ENCODE assay signal across 42 cellular contexts in genomic region chr7:135215180-135215579, GRCh38. TPM values are rescaled to one million over a fixed set of nuclear protein-coding genes. Genes with fewer than 3 reads are reported as not detected.
"Had no signal": no experiment of that assay in that cellular context is flagged by ENCODE, and none has a peak within 500 bp of the region (broad histone marks: within the 10 kb centered on the region; RNA-seq: fewer than 3 reads in every experiment).

No MANE protein-coding gene starts in this region.

- H3K9me3 ChIP-seq: adrenal gland, body of pancreas, esophagus squamous epithelium, gastroesophageal sphincter had no signal

- H3K27me3 Mint-ChIP-seq: activated B cell treated with CpG ODN at 0.5 μM for 24 hours; activated naive CD8-positive, alpha-beta T cell treated with anti-CD3 and anti-CD28 coated beads for 36 hours had no signal

- H3K27me3 ChIP-seq: adrenal gland, body of pancreas, esophagus squamous epithelium had no signal

- H3K36me3 ChIP-seq: adrenal gland, esophagus squamous epithelium, gastroesophageal sphincter, WERI-Rb-1 had no signal

- ATAC-seq: activated CD4-positive, CD25-positive, alpha-beta regulatory T cell treated with anti-CD3 and anti-CD28 coated beads, Interleukin-2, amount 50 U/mL, for 24 hours; activated CD8-positive, alpha-beta memory T cell treated with anti-CD3 and anti-CD28 coated beads, Interleukin-2, amount 10 ng/mL, durations not matched to agents 7 days and 5 days; activated CD8-positive, alpha-beta T cell treated with anti-CD3 and anti-CD28 coated beads, Interleukin-2, amount 10 ng/mL, durations not matched to agents 7 days and 5 days; activated naive CD8-positive, alpha-beta T cell treated with anti-CD3 and anti-CD28 coated beads, Interleukin-2, amount 50 U/mL, for 24 hours; body of pancreas; gastroesophageal sphincter; T-helper 17 cell had no signal

- H3K4me3 ChIP-seq: adrenal gland, body of pancreas, esophagus squamous epithelium, gastroesophageal sphincter had no signal

- H3K27ac ChIP-seq: adrenal gland, epithelial cell of prostate, esophagus squamous epithelium, gastroesophageal sphincter, WERI-Rb-1 had no signal

- H3K9me3 Mint-ChIP-seq: activated B cell treated with CpG ODN at 0.5 μM for 24 hours; activated CD4-positive, alpha-beta memory T cell treated with anti-CD3 and anti-CD28 coated beads for 36 hours; activated CD4-positive, alpha-beta T cell treated with anti-CD3 and anti-CD28 coated beads, Interleukin-2, amount 10 ng/mL, durations not matched to agents 24 days and 14 days; activated naive CD4-positive, alpha-beta T cell treated with anti-CD3 and anti-CD28 coated beads for 36 hours; activated naive CD4-positive, alpha-beta T cell treated with anti-CD3 and anti-CD28 coated beads, Interleukin-2, amount 50 U/mL, for 24 hours; activated naive CD8-positive, alpha-beta T cell treated with anti-CD3 and anti-CD28 coated beads for 36 hours; activated naive CD8-positive, alpha-beta T cell treated with anti-CD3 and anti-CD28 coated beads, Interleukin-2, amount 50 U/mL, for 24 hours; activated T-helper 1 cell treated with anti-CD3 and anti-CD28 coated beads, Interleukin-12 subunit alpha, Interleukin-12 subunit beta, Interleukin-2, Interleukin-4 antibody, amounts not matched to agents 30 ng/mL and 10 ng/mL and 1 ng/mL, durations not matched to agents 14 hours and 24 hours and 36 hours; activated T-helper 2 cell treated with anti-CD3 and anti-CD28 coated beads, Interferon-gamma antibody, Interleukin-2, Interleukin-4, amounts not matched to agents 10 μg/mL and 5 μg/mL and 100 μg/mL, durations not matched to agents 14 hours and 24 hours and 36 hours; T-helper 2 cell treated with Interferon-gamma antibody and Interleukin-4, amounts not matched to agents 5 μg/mL and 100 μg/mL, for 36 hours had no signal

- FAIRE-seq: colon, endometrium, endothelial cell of umbilical vein had no signal

- H3K4me3 Mint-ChIP-seq: activated B cell treated with CpG ODN at 0.5 μM for 24 hours; activated CD4-positive, alpha-beta memory T cell treated with anti-CD3 and anti-CD28 coated beads for 36 hours; activated CD4-positive, alpha-beta T cell treated with anti-CD3 and anti-CD28 coated beads, Interleukin-2, amount 10 ng/mL, durations not matched to agents 24 days and 14 days; activated CD8-positive, alpha-beta memory T cell treated with anti-CD3 and anti-CD28 coated beads, Interleukin-2, amount 10 ng/mL, durations not matched to agents 7 days and 5 days; activated CD8-positive, alpha-beta T cell treated with anti-CD3 and anti-CD28 coated beads, Interleukin-2, amount 10 ng/mL, durations not matched to agents 7 days and 5 days; activated naive CD4-positive, alpha-beta T cell treated with anti-CD3 and anti-CD28 coated beads for 36 hours; activated naive CD4-positive, alpha-beta T cell treated with anti-CD3 and anti-CD28 coated beads, Interleukin-2, amount 50 U/mL, for 24 hours; activated naive CD8-positive, alpha-beta T cell treated with anti-CD3 and anti-CD28 coated beads for 36 hours; activated naive CD8-positive, alpha-beta T cell treated with anti-CD3 and anti-CD28 coated beads, Interleukin-2, amount 50 U/mL, for 24 hours; activated T-helper 1 cell treated with anti-CD3 and anti-CD28 coated beads, Interleukin-12 subunit alpha, Interleukin-12 subunit beta, Interleukin-2, Interleukin-4 antibody, amounts not matched to agents 30 ng/mL and 10 ng/mL and 1 ng/mL, durations not matched to agents 14 hours and 24 hours and 36 hours; T-helper 17 cell; T-helper 2 cell treated with Interferon-gamma antibody and Interleukin-4, amounts not matched to agents 5 μg/mL and 100 μg/mL, for 36 hours had no signal

- H3K27ac Mint-ChIP-seq: activated B cell treated with CpG ODN at 0.5 μM for 24 hours; activated CD4-positive, alpha-beta memory T cell treated with anti-CD3 and anti-CD28 coated beads for 36 hours; activated CD4-positive, alpha-beta T cell treated with anti-CD3 and anti-CD28 coated beads, Interleukin-2, amount 10 ng/mL, durations not matched to agents 24 days and 14 days; activated CD8-positive, alpha-beta memory T cell treated with anti-CD3 and anti-CD28 coated beads, Interleukin-2, amount 10 ng/mL, durations not matched to agents 7 days and 5 days; activated CD8-positive, alpha-beta T cell treated with anti-CD3 and anti-CD28 coated beads, Interleukin-2, amount 10 ng/mL, durations not matched to agents 7 days and 5 days; activated naive CD4-positive, alpha-beta T cell treated with anti-CD3 and anti-CD28 coated beads for 36 hours; activated naive CD4-positive, alpha-beta T cell treated with anti-CD3 and anti-CD28 coated beads, Interleukin-2, amount 50 U/mL, for 24 hours; activated naive CD8-positive, alpha-beta T cell treated with anti-CD3 and anti-CD28 coated beads for 36 hours; activated naive CD8-positive, alpha-beta T cell treated with anti-CD3 and anti-CD28 coated beads, Interleukin-2, amount 50 U/mL, for 24 hours; activated T-helper 1 cell treated with anti-CD3 and anti-CD28 coated beads, Interleukin-12 subunit alpha, Interleukin-12 subunit beta, Interleukin-2, Interleukin-4 antibody, amounts not matched to agents 30 ng/mL and 10 ng/mL and 1 ng/mL, durations not matched to agents 14 hours and 24 hours and 36 hours; activated T-helper 2 cell treated with anti-CD3 and anti-CD28 coated beads, Interferon-gamma antibody, Interleukin-2, Interleukin-4, amounts not matched to agents 10 μg/mL and 5 μg/mL and 100 μg/mL, durations not matched to agents 14 hours and 24 hours and 36 hours; T-helper 17 cell; T-helper 2 cell treated with Interferon-gamma antibody and Interleukin-4, amounts not matched to agents 5 μg/mL and 100 μg/mL, for 36 hours had no signal

- H3K36me3 Mint-ChIP-seq: activated CD4-positive, alpha-beta memory T cell treated with anti-CD3 and anti-CD28 coated beads for 36 hours; activated CD8-positive, alpha-beta memory T cell treated with anti-CD3 and anti-CD28 coated beads, Interleukin-2, amount 10 ng/mL, durations not matched to agents 7 days and 5 days; activated naive CD8-positive, alpha-beta T cell treated with anti-CD3 and anti-CD28 coated beads for 36 hours had no signal

- DNase-seq: activated B cell treated with CpG ODN at 0.5 μM for 24 hours; activated CD4-positive, alpha-beta memory T cell treated with anti-CD3 and anti-CD28 coated beads for 36 hours; activated CD4-positive, alpha-beta T cell treated with anti-CD3 and anti-CD28 coated beads, Interleukin-2, amount 10 ng/mL, durations not matched to agents 24 days and 14 days; activated CD8-positive, alpha-beta memory T cell treated with anti-CD3 and anti-CD28 coated beads, Interleukin-2, amount 10 ng/mL, durations not matched to agents 7 days and 5 days; activated CD8-positive, alpha-beta memory T cell treated with anti-CD3 and anti-CD28 coated beads, Interleukin-2, amount 50 U/mL, for 4 hours; activated CD8-positive, alpha-beta T cell treated with anti-CD3 and anti-CD28 coated beads, Interleukin-2, amount 10 ng/mL, durations not matched to agents 7 days and 5 days; activated effector memory CD4-positive, alpha-beta T cell treated with anti-CD3 and anti-CD28 coated beads, Interleukin-2, amount 50 U/mL, for 16 hours; activated naive CD4-positive, alpha-beta T cell treated with anti-CD3 and anti-CD28 coated beads for 36 hours; activated naive CD8-positive, alpha-beta T cell treated with anti-CD3 and anti-CD28 coated beads for 36 hours; activated naive CD8-positive, alpha-beta T cell treated with anti-CD3 and anti-CD28 coated beads, Interleukin-2, amount 50 U/mL, for 24 hours; activated T-cell treated with anti-CD3 and anti-CD28 coated beads, Interleukin-2, amount 50 U/mL, for 1 hour; activated T-cell treated with anti-CD3 and anti-CD28 coated beads, Interleukin-2, amount 50 U/mL, for 48 hours; adrenal gland; amygdala; aorta; body of pancreas; caudate nucleus; cortex of kidney; dermis blood vessel endothelial cell; effector CD8-positive, alpha-beta T cell; esophagus squamous epithelium; foreskin melanocyte; T-helper 1 cell; T-helper 17 cell; T1000; WERI-Rb-1 had no signal

RNA-seq across cellular contexts. Expression of gene STRA8, which starts 18.5 kb away (rescaled TPM):
- total RNA-seq: activated B cell treated with CpG ODN at 0.5 μM for 24 hours; activated CD4-positive, alpha-beta memory T cell treated with anti-CD3 and anti-CD28 coated beads for 36 hours; activated CD4-positive, alpha-beta T cell treated with anti-CD3 and anti-CD28 coated beads, Interleukin-2, amount 10 ng/mL, durations not matched to agents 24 days and 14 days; activated CD8-positive, alpha-beta memory T cell treated with anti-CD3 and anti-CD28 coated beads for 36 hours; activated CD8-positive, alpha-beta memory T cell treated with anti-CD3 and anti-CD28 coated beads, Interleukin-2, amount 10 ng/mL, durations not matched to agents 7 days and 5 days; activated CD8-positive, alpha-beta T cell treated with anti-CD3 and anti-CD28 coated beads, Interleukin-2, amount 10 ng/mL, durations not matched to agents 7 days and 5 days; activated naive CD4-positive, alpha-beta T cell treated with anti-CD3 and anti-CD28 coated beads for 36 hours; activated naive CD8-positive, alpha-beta T cell treated with anti-CD3 and anti-CD28 coated beads for 36 hours; activated T-helper 1 cell treated with anti-CD3 and anti-CD28 coated beads, Interleukin-12 subunit alpha, Interleukin-12 subunit beta, Interleukin-2, Interleukin-4 antibody, amounts not matched to agents 30 ng/mL and 10 ng/mL and 1 ng/mL, durations not matched to agents 14 hours and 24 hours and 36 hours; activated T-helper 2 cell treated with anti-CD3 and anti-CD28 coated beads, Interferon-gamma antibody, Interleukin-2, Interleukin-4, amounts not matched to agents 10 μg/mL and 5 μg/mL and 100 μg/mL, durations not matched to agents 14 hours and 24 hours and 36 hours; adrenal gland; aorta; body of pancreas; chondrocyte; dermis blood vessel endothelial cell; endothelial cell of umbilical vein; esophagus squamous epithelium; fibroblast of lung; fibroblast of villous mesenchyme; gastroesophageal sphincter; glomerular endothelial cell; T-helper 17 cell had no signal
- polyA plus RNA-seq: adrenal gland, aorta, endothelial cell of umbilical vein, esophagus, fibroblast of lung had no signal
